1 cellular context compared by ENCODE assay signal in genomic region chr14:60648934-60649814, GRCh38.
TF ChIP-seq lines count a peak whose summit lies in the region.

SIX1 (minus strand) TSS chr14:60649477; CDS start chr14:60649189, 288 bp downstream.

TF ChIP-seq in IMR-90, 13 proteins besides CTCF, POLR2A, EP300 and RAD21 (continued from another document):
- TF ChIP-seq MAZ (IDR thresholded peaks at IDR 0.05; ENCODE audit: borderline replicate concordance, low read depth, low read length) (peak; percentile 52; the same call in 1 of the 2 replicates), USF2 (IDR thresholded peaks at IDR 0.05; ENCODE audit: low read depth, low read length) (no peak), SMC3 (IDR thresholded peaks at IDR 0.05; ENCODE audit: low read depth, low read length) (no peak), RFX5 (IDR thresholded peaks at IDR 0.05; ENCODE audit: low read depth, low read length) (no peak), CEBPB (IDR thresholded peaks at IDR 0.05; ENCODE audit: low read depth, low read length) (no peak), FOS (IDR thresholded peaks at IDR 0.05; ENCODE audit: low read depth, low read length) (0 out of 2 replicates have a peak, but pooled peaks have one; percentile 14), ELK1 (IDR thresholded peaks at IDR 0.05; ENCODE audit: borderline replicate concordance, low read depth, low read length) (no peak), RCOR1 (IDR thresholded peaks at IDR 0.05; ENCODE audit: insufficient replicate concordance, low read length) (no peak)
